In the genomic region with DNA sequence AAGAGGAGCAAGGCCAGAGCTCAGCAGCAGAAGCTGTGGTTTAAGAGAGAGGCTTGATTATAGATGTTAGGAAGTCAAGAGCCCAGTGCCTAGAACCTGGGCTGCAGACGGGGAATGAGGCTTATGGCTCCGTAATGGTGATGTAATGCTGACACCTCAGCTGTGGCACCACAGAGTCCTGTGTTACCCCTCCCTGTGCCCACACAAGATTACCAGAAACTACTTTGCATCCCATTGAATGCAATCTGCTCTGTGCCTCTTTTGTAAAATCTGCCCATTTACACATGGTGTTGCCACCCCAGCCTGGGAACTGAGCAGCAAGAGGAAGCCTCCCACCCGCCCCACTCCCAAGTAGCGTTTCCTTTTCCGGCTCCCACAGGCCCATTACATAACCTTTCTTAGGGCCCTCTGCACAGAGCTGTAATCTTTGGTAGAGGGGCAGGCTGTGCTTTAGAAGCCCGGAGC, we compare ENCODE assay signal across 11 cellular contexts. TPM values are rescaled to one million over a fixed set of nuclear protein-coding genes. Genes with fewer than 3 reads are reported as not detected.
DNase-seq lines count a peak whose midpoint lies in the region; ATAC-seq and TF ChIP-seq lines count a peak whose summit lies in the region.
"Had no signal": no experiment of that assay in that cellular context is flagged by ENCODE, and none has a peak within 500 bp of the region (broad histone marks: within the 10 kb centered on the region; RNA-seq: fewer than 3 reads in every experiment).

No MANE protein-coding gene starts in this region.

- no peaks in the 10 kb centered on the region for H3K9me3 ChIP-seq in CD4-positive, CD25-positive, alpha-beta regulatory T cell (ENCODE audit: control insufficient read depth in 2 of 2, low read length in 2 of 2)
- no peaks in the 10 kb centered on the region for H3K9me3 ChIP-seq in parathyroid adenoma (ENCODE audit: control insufficient read depth, low read length)

- ATAC-seq in CD4-positive, CD25-positive, alpha-beta regulatory T cell (ENCODE audit: low read depth in 2 of 2), result peak; percentile 51 to 62
- peak; percentile 66 for ATAC-seq in central memory CD8-positive, alpha-beta T cell (replicated peaks; ENCODE audit: extremely low read depth, poor library complexity, severe bottlenecking)
- ATAC-seq in esophagus mucosa, result no peak

- no peak for TF ChIP-seq CTCF in parathyroid adenoma (IDR thresholded peaks at IDR 0.05)

- H3K27ac Mint-ChIP-seq in CD4-positive, CD25-positive, alpha-beta regulatory T cell, result peak overlapping the region; percentile 94 to 96 (median 95)
- peak overlapping the region; percentile 96 for H3K27ac Mint-ChIP-seq in central memory CD8-positive, alpha-beta T cell (ENCODE audit: low read depth)
- H3K27ac Mint-ChIP-seq: memory B cell had no signal

- no peak overlapping the region for H2AFZ ChIP-seq in parathyroid adenoma

- no peaks in the 10 kb centered on the region for H3K79me2 ChIP-seq in parathyroid adenoma

- H3K9me3 Mint-ChIP-seq in CD4-positive, CD25-positive, alpha-beta regulatory T cell, result peaks cover 0 to 4% (median 0%) of the 10 kb centered on the region in 7 donors
- H3K9me3 Mint-ChIP-seq in central memory CD8-positive, alpha-beta T cell, result no peaks in the 10 kb centered on the region
- H3K9me3 Mint-ChIP-seq: memory B cell had no signal

- H3K27me3 ChIP-seq in CD4-positive, CD25-positive, alpha-beta regulatory T cell (ENCODE audit: control insufficient read depth, insufficient read depth, low read length), result no peaks in the 10 kb centered on the region
- H3K27me3 ChIP-seq in parathyroid adenoma (ENCODE audit: control insufficient read depth, insufficient read depth, low read length), result no peaks in the 10 kb centered on the region

- no peak overlapping the region for H3K9ac ChIP-seq in parathyroid adenoma

- peak in 2 of 3 donors; percentile 26 to 72 for DNase-seq in CD4-positive, CD25-positive, alpha-beta regulatory T cell
- DNase-seq in T-helper 9 cell (peak; percentile 55), HuH-7.5 (ENCODE audit: low spot score) (no peak), pons (ENCODE audit: low spot score) (no peak), SHP77 treated with DMSO at 0.1 percent for 48 hours (lab: John Stamatoyannopoulos, UW) (no peak)
- DNase-seq in central memory CD8-positive, alpha-beta T cell (ENCODE audit: low spot score in 2 of 2), result peak; percentile 26 to 66
- DNase-seq: COR-L47 had no signal

- peaks cover 45% of the 10 kb centered on the region for H3K4me1 ChIP-seq in CD4-positive, CD25-positive, alpha-beta regulatory T cell (ENCODE audit: control insufficient read depth, insufficient read depth, low read length, poor library complexity, severe bottlenecking)
- H3K4me1 ChIP-seq in parathyroid adenoma, result no peaks in the 10 kb centered on the region

- H3K4me2 ChIP-seq in parathyroid adenoma (ENCODE audit: low read length), result no peak overlapping the region

- H3K4me3 ChIP-seq in CD4-positive, CD25-positive, alpha-beta regulatory T cell (ENCODE audit: low read depth, low read length), result peak overlapping the region; percentile 18
- no peak overlapping the region for H3K4me3 ChIP-seq in parathyroid adenoma (ENCODE audit: low read depth, low read length)

- no peaks in the 10 kb centered on the region for H3K36me3 ChIP-seq in CD4-positive, CD25-positive, alpha-beta regulatory T cell (ENCODE audit: control insufficient read depth, insufficient read depth, low read length)
- H3K36me3 ChIP-seq in parathyroid adenoma (ENCODE audit: control insufficient read depth, insufficient read depth, low read length), result no peaks in the 10 kb centered on the region

- H3K27me3 Mint-ChIP-seq in CD4-positive, CD25-positive, alpha-beta regulatory T cell, result peaks cover 4% of the 10 kb centered on the region
- H3K27me3 Mint-ChIP-seq in central memory CD8-positive, alpha-beta T cell, result no peaks in the 10 kb centered on the region
- H3K27me3 Mint-ChIP-seq: memory B cell had no signal

- H3K4me1 Mint-ChIP-seq in CD4-positive, CD25-positive, alpha-beta regulatory T cell, result peaks cover 29 to 90% (median 59%) of the 10 kb centered on the region in 4 donors
- H3K4me1 Mint-ChIP-seq in central memory CD8-positive, alpha-beta T cell, result peaks cover 72% of the 10 kb centered on the region

- peaks cover 7% of the 10 kb centered on the region for H3K36me3 Mint-ChIP-seq in CD4-positive, CD25-positive, alpha-beta regulatory T cell
- peaks cover 25% of the 10 kb centered on the region for H3K36me3 Mint-ChIP-seq in central memory CD8-positive, alpha-beta T cell (ENCODE audit: insufficient read depth)
- H3K36me3 Mint-ChIP-seq: memory B cell had no signal

- H3K4me3 Mint-ChIP-seq in CD4-positive, CD25-positive, alpha-beta regulatory T cell, result peak overlapping the region in 3 of 4 donors; percentile 71 to 84 (median 79)
- H3K4me3 Mint-ChIP-seq in central memory CD8-positive, alpha-beta T cell, result peak overlapping the region; percentile 66
- H3K4me3 Mint-ChIP-seq: brain, memory B cell had no signal

- H3K27ac ChIP-seq in CD4-positive, CD25-positive, alpha-beta regulatory T cell (ENCODE audit: insufficient read depth, low read length, poor library complexity, severe bottlenecking), result peak overlapping the region; percentile 65
- H3K27ac ChIP-seq in parathyroid adenoma, result peak overlapping the region; percentile 32

RNA-seq across cellular contexts. Expression of a gene that starts 57.0 kb away (rescaled TPM):
- 47.9 TPM for total RNA-seq in CD4-positive, CD25-positive, alpha-beta regulatory T cell
- polyA plus RNA-seq in CD4-positive, CD25-positive, alpha-beta regulatory T cell, result 10 to 100 TPM; 27.3 to 39.5 (median 39.0) TPM
- total RNA-seq in esophagus mucosa, result 16.0 TPM

Comparison
In these comparisons a context has a peak if more than half of its experiments do, and no peak if none do; other contexts are left out.
1. DNase-seq: peak in CD4-positive, CD25-positive, alpha-beta regulatory T cell (2 of 3), T-helper 9 cell (single experiment) and central memory CD8-positive, alpha-beta T cell (2 of 2); none in HuH-7.5 (single experiment), pons (single experiment) and SHP77 treated with DMSO at 0.1 percent for 48 hours (single experiment).